In the genomic region with DNA sequence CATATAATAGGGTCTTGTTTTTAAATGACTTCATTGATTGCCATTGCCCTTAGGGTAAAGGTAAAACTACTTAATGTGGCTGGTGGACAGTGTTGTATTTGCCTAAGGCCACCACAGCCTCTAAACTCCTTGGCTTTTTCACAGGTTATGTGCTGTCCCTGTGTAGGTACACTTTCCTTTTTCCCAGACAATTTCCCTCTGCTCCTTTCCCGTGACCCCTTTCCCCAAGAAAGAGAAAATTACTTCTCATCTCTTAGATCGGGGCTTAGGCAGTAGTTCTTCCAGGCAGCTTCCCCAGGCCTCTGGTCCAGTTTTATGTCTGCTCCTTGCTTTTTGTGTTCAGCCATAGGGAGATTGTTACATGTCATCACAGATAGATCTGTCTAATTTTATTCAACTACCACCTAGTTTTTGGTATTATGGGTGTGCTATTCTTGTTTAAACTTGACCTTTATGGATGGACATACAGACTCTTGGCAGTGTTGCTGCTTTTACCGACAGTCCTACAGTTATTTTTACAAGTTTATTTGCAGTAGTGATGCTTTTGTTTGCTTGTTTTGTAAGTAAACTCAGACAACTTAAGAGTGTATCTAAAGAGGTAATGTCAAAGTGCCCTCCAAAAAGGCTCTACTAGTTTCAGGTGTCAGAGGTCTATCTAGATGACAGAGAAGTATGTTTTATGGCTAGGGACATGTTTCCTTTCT, we compare ENCODE assay signal across 17 cellular contexts. TPM values are rescaled to one million over a fixed set of nuclear protein-coding genes. Genes with fewer than 3 reads are reported as not detected.
DNase-seq lines count a peak whose midpoint lies in the region; ATAC-seq and TF ChIP-seq lines count a peak whose summit lies in the region.
"Had no signal": no experiment of that assay in that cellular context is flagged by ENCODE, and none has a peak within 500 bp of the region (broad histone marks: within the 10 kb centered on the region; RNA-seq: fewer than 3 reads in every experiment).

No MANE protein-coding gene starts in this region.

- H3K27ac Mint-ChIP-seq in activated T-cell treated with anti-CD3 and anti-CD28 coated beads, Interleukin-2, amount 50 U/mL, for 72 hours = peak overlapping the region; percentile 95
- H3K27ac Mint-ChIP-seq in endothelial cell (ENCODE audit: unreplicated experiment) (peak overlapping the region; percentile 91), mesothelial cell of epicardium (no peak overlapping the region)

- peaks cover 40% of the 10 kb centered on the region for H3K4me1 Mint-ChIP-seq in activated T-cell treated with anti-CD3 and anti-CD28 coated beads, Interleukin-2, amount 50 U/mL, for 72 hours (ENCODE audit: low read depth)
- H3K4me1 Mint-ChIP-seq in activated T-cell treated with anti-CD3 and anti-CD28 coated beads, Interleukin-2, amount 50 U/mL, for 4 hours (ENCODE audit: low read depth) = peaks cover 73% of the 10 kb centered on the region
- H3K4me1 Mint-ChIP-seq in endothelial cell (ENCODE audit: unreplicated experiment) (peaks cover 45% of the 10 kb centered on the region), mesothelial cell of epicardium (peaks cover 12% of the 10 kb centered on the region)

- intact Hi-C loops in spleen (cut with DNase I; ENCODE audit: low total_unique reads) = no loop called here

- no peaks in the 10 kb centered on the region for H3K27me3 ChIP-seq in Karpas-422 (ENCODE audit: low read length)
- no peaks in the 10 kb centered on the region for H3K27me3 ChIP-seq in spleen (replicated peaks in 1 of 7)
- H3K27me3 ChIP-seq: cardiac muscle cell had no signal

- TF ChIP-seq CTCF in endothelial cell (IDR thresholded peaks at IDR 0.05; ENCODE audit: unreplicated experiment) (no peak), spleen (IDR thresholded peaks at IDR 0.05 in 8 of 11, conservative IDR thresholded peaks at IDR 0.05 in 3 of 11) (no peak), mesothelial cell of epicardium (IDR thresholded peaks at IDR 0.05; ENCODE audit: unreplicated experiment) (no peak)

- no peaks in the 10 kb centered on the region for H3K27me3 Mint-ChIP-seq in activated T-cell treated with anti-CD3 and anti-CD28 coated beads, Interleukin-2, amount 50 U/mL, for 72 hours (ENCODE audit: low read depth)
- no peaks in the 10 kb centered on the region for H3K27me3 Mint-ChIP-seq in activated T-cell treated with anti-CD3 and anti-CD28 coated beads, Interleukin-2, amount 50 U/mL, for 4 hours (ENCODE audit: low read depth)
- H3K27me3 Mint-ChIP-seq in endothelial cell (ENCODE audit: unreplicated experiment) = no peaks in the 10 kb centered on the region
- H3K27me3 Mint-ChIP-seq in mesothelial cell of epicardium (ENCODE audit: low read depth) = no peaks in the 10 kb centered on the region

- H3K4me2 ChIP-seq in Karpas-422 (ENCODE audit: low read depth, low read length, poor library complexity, severe bottlenecking) = peak overlapping the region; percentile 43

- no peak for TF ChIP-seq POLR2A in spleen (IDR thresholded peaks at IDR 0.05)

- no peak for ATAC-seq in activated T-cell treated with anti-CD3 and anti-CD28 coated beads, Interleukin-2, amount 50 U/mL, for 72 hours (replicated peaks in 1 of 2)
- no peak for ATAC-seq in activated T-cell treated with anti-CD3 and anti-CD28 coated beads, Interleukin-2, amount 50 U/mL, for 4 hours
- ATAC-seq in GM18502 (IDR thresholded peaks at IDR 0.05; ENCODE audit: poor library complexity, unreplicated experiment) = no peak

- H3K36me3 ChIP-seq in Karpas-422 (ENCODE audit: insufficient read depth, low read length) = peaks cover 16% of the 10 kb centered on the region; the same call in 1 of the 2 replicates
- H3K36me3 ChIP-seq in spleen = peaks cover 0 to 22% (median 0%) of the 10 kb centered on the region in 6 donors
- H3K36me3 ChIP-seq: cardiac muscle cell had no signal

- no peak overlapping the region for H2AFZ ChIP-seq in Karpas-422 (ENCODE audit: low read length)

- peak overlapping the region; percentile 19; the same call in 1 of the 2 replicates for H3K9ac ChIP-seq in Karpas-422 (ENCODE audit: low read length)

- no peak for DNase-seq in activated T-cell treated with anti-CD3 and anti-CD28 coated beads, Interleukin-2, amount 50 U/mL, for 72 hours
- no peak for DNase-seq in activated T-cell treated with anti-CD3 and anti-CD28 coated beads, Interleukin-2, amount 50 U/mL, for 4 hours
- DNase-seq in Karpas-422 (no peak), endothelial cell (ENCODE audit: low spot score) (no peak), spleen (no peak), GM19238 (ENCODE audit: insufficient read length, low spot score) (no peak), mesothelial cell of epicardium (ENCODE audit: low spot score in 2 of 2, unreplicated experiment in 2 of 2) (no peak)
- DNase-seq: activated CD4-positive, CD25-positive, alpha-beta regulatory T cell treated with anti-CD3 and anti-CD28 coated beads, Interleukin-2, amount 50 U/mL, for 72 hours; activated gamma-delta T cell treated with Interleukin-2 at 50 U/mL for 16 hours; DMS53; NCI-H2081 treated with DMSO at 0.1 percent for 48 hours; NK-92 treated with Interleukin-12 subunit alpha and Interleukin-12 subunit beta, amount 100 ng/mL, for 24 hours; nucleus accumbens had no signal

- H4K20me1 ChIP-seq in Karpas-422 (ENCODE audit: insufficient read depth, low read depth, low read length) = peaks cover 12% of the 10 kb centered on the region; the same call in 1 of the 2 replicates

- H3K4me3 Mint-ChIP-seq in activated T-cell treated with anti-CD3 and anti-CD28 coated beads, Interleukin-2, amount 50 U/mL, for 72 hours = peak overlapping the region in 1 of 2 donors; percentile 4
- H3K4me3 Mint-ChIP-seq in activated T-cell treated with anti-CD3 and anti-CD28 coated beads, Interleukin-2, amount 50 U/mL, for 4 hours = no peak overlapping the region
- H3K4me3 Mint-ChIP-seq in endothelial cell (ENCODE audit: unreplicated experiment) (no peak overlapping the region), mesothelial cell of epicardium (no peak overlapping the region)

- H3K4me3 ChIP-seq in Karpas-422 (ENCODE audit: low read length) (no peak overlapping the region), spleen (peak overlapping the region in 1 of 8 donors; percentile 29)
- H3K4me3 ChIP-seq: cardiac muscle cell, SK-N-MC had no signal

- H3K27ac ChIP-seq in Karpas-422 (ENCODE audit: low read length) (peak overlapping the region; percentile 75), spleen (peak overlapping the region; percentile 3 to 88 (median 76))
- H3K27ac ChIP-seq: cardiac muscle cell, SK-N-MC had no signal

- no peaks in the 10 kb centered on the region for H3K9me2 ChIP-seq in Karpas-422 (replicated peaks; ENCODE audit: insufficient read depth, low read length)

- H3K9me3 Mint-ChIP-seq in activated T-cell treated with anti-CD3 and anti-CD28 coated beads, Interleukin-2, amount 50 U/mL, for 72 hours = no peaks in the 10 kb centered on the region
- no peaks in the 10 kb centered on the region for H3K9me3 Mint-ChIP-seq in activated T-cell treated with anti-CD3 and anti-CD28 coated beads, Interleukin-2, amount 50 U/mL, for 4 hours
- H3K9me3 Mint-ChIP-seq in endothelial cell (ENCODE audit: unreplicated experiment) (no peaks in the 10 kb centered on the region), mesothelial cell of epicardium (no peaks in the 10 kb centered on the region)

- WGBS in spleen, 5 donors = 76 to 80% (median 78%) methylated on average over 3 of the region's 3 CpGs

- H3K36me3 Mint-ChIP-seq in activated T-cell treated with anti-CD3 and anti-CD28 coated beads, Interleukin-2, amount 50 U/mL, for 72 hours (ENCODE audit: insufficient read depth in 2 of 2) = peaks cover 1 to 7% of the 10 kb centered on the region in 2 donors
- H3K36me3 Mint-ChIP-seq in activated T-cell treated with anti-CD3 and anti-CD28 coated beads, Interleukin-2, amount 50 U/mL, for 4 hours (ENCODE audit: insufficient read depth) = peaks cover 15% of the 10 kb centered on the region
- no peaks in the 10 kb centered on the region for H3K36me3 Mint-ChIP-seq in endothelial cell (ENCODE audit: low read depth, unreplicated experiment)
- H3K36me3 Mint-ChIP-seq in mesothelial cell of epicardium = peaks cover 9% of the 10 kb centered on the region

- H3K79me2 ChIP-seq in Karpas-422 (ENCODE audit: low read length) = peaks cover 100% of the 10 kb centered on the region

- no peaks in the 10 kb centered on the region for H3K9me3 ChIP-seq in Karpas-422 (ENCODE audit: low read length)
- no peaks in the 10 kb centered on the region for H3K9me3 ChIP-seq in spleen

- peaks cover 85% of the 10 kb centered on the region for H3K4me1 ChIP-seq in Karpas-422 (ENCODE audit: low read length)
- H3K4me1 ChIP-seq in spleen = peaks cover 40 to 100% (median 67%) of the 10 kb centered on the region in 6 donors

RNA-seq across cellular contexts. Expression of a gene that starts 20.5 kb away (rescaled TPM):
- not detected for total RNA-seq in activated T-cell treated with anti-CD3 and anti-CD28 coated beads, Interleukin-2, amount 50 U/mL, for 72 hours
- not detected for total RNA-seq in activated T-cell treated with anti-CD3 and anti-CD28 coated beads, Interleukin-2, amount 50 U/mL, for 4 hours
- total RNA-seq in Karpas-422 (2014; rRNA removed; shearing (Covaris generic); ENCODE audit: low replicate concordance) = not detected in 2 replicates
- total RNA-seq in endothelial cell (ENCODE audit: unreplicated experiment) = not detected
- total RNA-seq in spleen = not detected
- not detected for polyA plus RNA-seq in spleen
- total RNA-seq in mesothelial cell of epicardium = not detected in 3 replicates
- total RNA-seq: cardiac muscle cell, urinary bladder had no signal
- polyA plus RNA-seq: cardiac muscle cell, urinary bladder had no signal
